ENCODE assay signal across 16 cellular contexts in the genomic region with DNA sequence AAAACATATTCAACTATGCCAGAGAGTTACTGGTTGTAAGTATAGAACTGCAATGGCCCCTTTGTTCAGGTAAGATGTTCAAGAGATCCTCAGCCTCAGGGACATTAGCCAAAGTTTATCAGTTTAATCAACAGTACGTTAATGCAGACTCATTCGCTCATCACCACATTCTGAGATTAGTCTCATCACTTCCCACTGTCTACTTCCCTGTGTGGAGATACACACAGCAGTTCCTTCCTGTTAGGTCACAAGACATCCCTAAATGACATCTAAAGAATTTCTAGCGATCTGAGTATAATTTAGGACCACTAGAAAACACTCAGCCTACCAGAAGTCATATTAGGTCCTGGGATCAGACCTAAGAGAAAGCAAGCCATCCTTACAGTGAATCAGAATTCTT.
"Had no signal": no experiment of that assay in that cellular context is flagged by ENCODE, and none has a peak within 500 bp of the region (broad histone marks: within the 10 kb centered on the region; RNA-seq: fewer than 3 reads in every experiment).

No MANE protein-coding gene starts in this region.

- H3K9me3 ChIP-seq: neutrophil, right atrium auricular region, tibial nerve had no signal

- DNase-seq: activated CD4-positive, alpha-beta memory T cell treated with anti-CD3 and anti-CD28 coated beads for 36 hours; activated gamma-delta T cell; activated naive CD8-positive, alpha-beta T cell treated with anti-CD3 and anti-CD28 coated beads for 36 hours; activated T-cell treated with anti-CD3 and anti-CD28 coated beads, Interleukin-2, amount 50 U/mL, for 48 hours; brain microvascular endothelial cell; effector memory CD4-positive, alpha-beta T cell; hypothalamus; naive B cell; posterior cingulate gyrus; small intestine had no signal

- H3K27ac Mint-ChIP-seq: activated CD4-positive, alpha-beta memory T cell treated with anti-CD3 and anti-CD28 coated beads for 36 hours; activated naive CD8-positive, alpha-beta T cell treated with anti-CD3 and anti-CD28 coated beads for 36 hours; naive B cell had no signal

- H3K27me3 ChIP-seq: brain microvascular endothelial cell, neutrophil, right atrium auricular region, tibial nerve had no signal

- H3K36me3 ChIP-seq: neutrophil, right atrium auricular region had no signal

- FAIRE-seq: small intestine had no signal

- H3K9me3 Mint-ChIP-seq: activated CD4-positive, alpha-beta memory T cell treated with anti-CD3 and anti-CD28 coated beads for 36 hours; activated naive CD8-positive, alpha-beta T cell treated with anti-CD3 and anti-CD28 coated beads for 36 hours; naive B cell had no signal

- H3K4me3 ChIP-seq: lung, right atrium auricular region, tibial nerve had no signal

- H3K4me1 ChIP-seq: right atrium auricular region, tibial nerve had no signal

- H3K27me3 Mint-ChIP-seq: activated CD4-positive, alpha-beta memory T cell treated with anti-CD3 and anti-CD28 coated beads for 36 hours; activated naive CD8-positive, alpha-beta T cell treated with anti-CD3 and anti-CD28 coated beads for 36 hours; naive B cell had no signal

- H3K4me3 Mint-ChIP-seq: activated CD4-positive, alpha-beta memory T cell treated with anti-CD3 and anti-CD28 coated beads for 36 hours; activated naive CD8-positive, alpha-beta T cell treated with anti-CD3 and anti-CD28 coated beads for 36 hours; naive B cell had no signal

- H3K27ac ChIP-seq: brain microvascular endothelial cell, epithelial cell of prostate, neutrophil, right atrium auricular region, tibial nerve, VCaP had no signal
